3 cellular contexts compared by ENCODE assay signal in the genomic region with DNA sequence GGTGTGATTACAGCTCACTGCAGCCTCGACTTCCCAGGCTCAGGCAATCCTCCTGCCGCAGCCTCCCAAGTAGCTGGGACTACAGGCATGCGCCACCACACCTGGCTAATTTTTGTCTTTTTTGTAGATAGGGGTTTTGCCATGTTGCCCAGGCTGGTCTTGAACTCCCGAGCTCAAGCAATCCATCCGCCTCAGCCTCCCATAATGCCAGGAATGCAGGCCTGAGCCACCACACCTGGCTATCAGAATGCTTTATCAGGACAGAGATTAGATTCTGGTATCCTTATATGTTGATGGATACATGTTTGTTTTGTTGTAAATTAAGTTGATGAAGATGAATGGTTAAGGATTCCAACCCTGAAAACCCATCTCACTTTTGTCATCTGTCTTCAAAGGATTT. TPM values are rescaled to one million over a fixed set of nuclear protein-coding genes. Genes with fewer than 3 reads are reported as not detected.
"Had no signal": no experiment of that assay in that cellular context is flagged by ENCODE, and none has a peak within 500 bp of the region (broad histone marks: within the 10 kb centered on the region; RNA-seq: fewer than 3 reads in every experiment).

No MANE protein-coding gene starts in this region.

- DNase-seq: GDM1, GF-D8 had no signal

- H3K4me3 ChIP-seq: GM12878 had no signal

RNA-seq across cellular contexts. Expression of a gene that starts 24.2 kb away (rescaled TPM):
- polyA plus RNA-seq: GM12878 had no signal

RNA-seq across cellular contexts. Expression of a gene that starts 32.2 kb away (rescaled TPM):
- polyA plus RNA-seq: GM12878 had no signal

RNA-seq across cellular contexts. Expression of a gene that starts 48.5 kb away (rescaled TPM):
- polyA plus RNA-seq: GM12878 had no signal
